In the genomic region with DNA sequence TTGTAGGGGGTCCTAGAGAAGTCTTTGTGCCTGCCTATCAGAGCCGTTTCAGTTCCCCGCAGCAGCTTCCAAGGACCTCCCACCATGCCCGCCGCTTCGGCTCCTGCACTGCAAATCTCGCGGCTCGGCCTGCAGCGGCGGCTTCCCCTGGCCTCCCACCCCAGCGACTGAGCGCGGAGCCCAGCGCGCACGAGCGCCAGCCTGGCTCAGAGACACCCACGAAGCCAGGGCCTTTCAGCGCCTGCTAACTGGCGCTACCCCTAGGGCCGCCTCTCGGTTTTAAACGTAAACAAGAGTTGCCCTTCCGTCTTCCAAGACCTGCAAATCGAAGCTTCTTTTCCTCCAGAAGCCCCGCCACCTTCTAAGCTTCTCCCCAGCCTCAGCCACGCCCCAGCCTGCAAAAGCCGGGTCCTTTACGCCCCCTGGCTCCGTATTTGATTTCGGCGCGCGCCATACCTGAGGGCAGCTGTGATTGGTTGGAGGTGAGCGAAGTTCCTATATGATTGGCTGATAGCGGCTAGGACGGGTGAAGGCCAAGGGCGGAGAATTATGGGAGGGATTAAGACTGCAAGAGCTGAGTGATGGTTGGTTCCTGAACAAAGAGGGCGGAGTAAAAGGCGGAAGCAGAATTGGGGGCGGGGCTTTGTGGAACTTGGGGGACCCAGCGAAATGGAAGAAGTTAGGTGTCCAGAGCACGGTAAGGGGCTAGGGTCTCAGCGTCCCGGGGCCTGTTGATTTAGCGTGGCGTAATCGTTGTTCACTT, we compare ENCODE assay signal across 1 cellular context.
TF ChIP-seq lines count a peak whose summit lies in the region.

A gene (plus strand): TSS at position 649 of the 763 bp plus-strand sequence. CDS start 21 bp downstream, at position 670.

TF ChIP-seq in IMR-90, 13 proteins besides CTCF, POLR2A, EP300 and RAD21 (continued from another document):
- TF ChIP-seq, protein P1, sequence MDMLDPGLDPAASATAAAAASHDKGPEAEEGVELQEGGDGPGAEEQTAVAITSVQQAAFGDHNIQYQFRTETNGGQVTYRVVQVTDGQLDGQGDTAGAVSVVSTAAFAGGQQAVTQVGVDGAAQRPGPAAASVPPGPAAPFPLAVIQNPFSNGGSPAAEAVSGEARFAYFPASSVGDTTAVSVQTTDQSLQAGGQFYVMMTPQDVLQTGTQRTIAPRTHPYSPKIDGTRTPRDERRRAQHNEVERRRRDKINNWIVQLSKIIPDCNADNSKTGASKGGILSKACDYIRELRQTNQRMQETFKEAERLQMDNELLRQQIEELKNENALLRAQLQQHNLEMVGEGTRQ (IDR thresholded peaks at IDR 0.05; ENCODE audit: low read depth, low read length): no peak
- TF ChIP-seq CHD1 (IDR thresholded peaks at IDR 0.05; ENCODE audit: low read depth, low read length) (no peak), BHLHE40 (IDR thresholded peaks at IDR 0.05; ENCODE audit: low read depth, low read length) (peak; percentile 45), RFX5 (IDR thresholded peaks at IDR 0.05; ENCODE audit: low read depth, low read length) (no peak), MAZ (IDR thresholded peaks at IDR 0.05; ENCODE audit: borderline replicate concordance, low read depth, low read length) (peak; percentile 23; the same call in 1 of the 2 replicates)
- TF ChIP-seq, protein P2, sequence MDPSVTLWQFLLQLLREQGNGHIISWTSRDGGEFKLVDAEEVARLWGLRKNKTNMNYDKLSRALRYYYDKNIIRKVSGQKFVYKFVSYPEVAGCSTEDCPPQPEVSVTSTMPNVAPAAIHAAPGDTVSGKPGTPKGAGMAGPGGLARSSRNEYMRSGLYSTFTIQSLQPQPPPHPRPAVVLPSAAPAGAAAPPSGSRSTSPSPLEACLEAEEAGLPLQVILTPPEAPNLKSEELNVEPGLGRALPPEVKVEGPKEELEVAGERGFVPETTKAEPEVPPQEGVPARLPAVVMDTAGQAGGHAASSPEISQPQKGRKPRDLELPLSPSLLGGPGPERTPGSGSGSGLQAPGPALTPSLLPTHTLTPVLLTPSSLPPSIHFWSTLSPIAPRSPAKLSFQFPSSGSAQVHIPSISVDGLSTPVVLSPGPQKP (IDR thresholded peaks at IDR 0.05; ENCODE audit: borderline replicate concordance, low read depth, low read length): no peak
